In genomic region chr5:36874465-36874864, GRCh38 we compare ENCODE assay signal across 8 cellular contexts. TPM values are rescaled to one million over a fixed set of nuclear protein-coding genes. Genes with fewer than 3 reads are reported as not detected.
DNase-seq lines count a peak whose midpoint lies in the region; ATAC-seq and TF ChIP-seq lines count a peak whose summit lies in the region.

No MANE protein-coding gene starts in this region.

- peaks cover 6% of the 10 kb centered on the region for H3K36me3 Mint-ChIP-seq in endodermal cell (ENCODE audit: low read depth)

- H3K36me3 ChIP-seq in GM23248 (ENCODE audit: low read depth): peaks cover 4% of the 10 kb centered on the region; the same call in 1 of the 2 replicates
- peaks cover 4% of the 10 kb centered on the region for H3K36me3 ChIP-seq in endodermal cell (ENCODE audit: control insufficient read depth, insufficient read depth, low read length)

- no peak overlapping the region for H3K27ac Mint-ChIP-seq in endodermal cell

- no peaks in the 10 kb centered on the region for H3K27me3 Mint-ChIP-seq in endodermal cell (ENCODE audit: insufficient read depth)

- H3K9me3 ChIP-seq in GM23248 (ENCODE audit: low read depth): no peaks in the 10 kb centered on the region
- no peaks in the 10 kb centered on the region for H3K9me3 ChIP-seq in endodermal cell (ENCODE audit: control insufficient read depth, low read length)

- DNase-seq in GM23248 (peak; percentile 35), NCI-H69 (lab: John Stamatoyannopoulos, UW) (peak; percentile 85), endodermal cell (peak; percentile 40), pons (ENCODE audit: low spot score) (peak; percentile 45), SK-N-DZ (ENCODE audit: low spot score) (no peak), NCI-H1436 treated with DMSO at 0.1 percent for 48 hours (lab: John Stamatoyannopoulos, UW) (no peak), kidney tubule cell (ENCODE audit: low spot score) (no peak)

- no peaks in the 10 kb centered on the region for H4K20me1 ChIP-seq in GM23248 (ENCODE audit: insufficient read depth)

- H3K4me2 ChIP-seq in GM23248 (ENCODE audit: unreplicated experiment): peak overlapping the region; percentile 99

- H3K27ac ChIP-seq in GM23248 (peak overlapping the region; percentile 95), endodermal cell (ENCODE audit: low read depth, low read length) (no peak overlapping the region)

- in situ Hi-C loops in GM23248 (cut with MboI): no loop called here

- peak overlapping the region; percentile 98 for H3K9ac ChIP-seq in GM23248
- peak overlapping the region; percentile 84 for H3K9ac ChIP-seq in endodermal cell (ENCODE audit: extremely low read depth, low read length, poor library complexity, severe bottlenecking)

- H3K4me1 ChIP-seq in GM23248 (ENCODE audit: insufficient read depth) (peaks cover 26% of the 10 kb centered on the region), endodermal cell (ENCODE audit: control insufficient read depth, insufficient read depth, low read length) (peaks cover 6% of the 10 kb centered on the region)

- no peaks in the 10 kb centered on the region for H3K9me3 Mint-ChIP-seq in endodermal cell

- ATAC-seq in HG02938 (IDR thresholded peaks at IDR 0.05; ENCODE audit: unreplicated experiment): no peak

- H3K9me2 ChIP-seq in GM23248 (ENCODE audit: insufficient read depth): no peaks in the 10 kb centered on the region

- peaks cover 20% of the 10 kb centered on the region for H3K4me1 Mint-ChIP-seq in endodermal cell

- H3K4me3 Mint-ChIP-seq in endodermal cell: peak overlapping the region; percentile 82

- peak overlapping the region; percentile 95 for H2AFZ ChIP-seq in GM23248

- TF ChIP-seq CTCF in endodermal cell (conservative IDR thresholded peaks at IDR 0.05): no peak

- peaks cover 95% of the 10 kb centered on the region for H3K79me2 ChIP-seq in GM23248 (ENCODE audit: insufficient read depth)

- peaks cover 27% of the 10 kb centered on the region for H3F3A ChIP-seq in GM23248 (ENCODE audit: insufficient read depth)

- no peaks in the 10 kb centered on the region for H3K27me3 ChIP-seq in GM23248 (replicated peaks; ENCODE audit: insufficient read depth)
- no peaks in the 10 kb centered on the region for H3K27me3 ChIP-seq in endodermal cell (ENCODE audit: control insufficient read depth, insufficient read depth, low read length, poor library complexity, severe bottlenecking)

- 0 to 6% methylated on average over 3 of the region's 3 CpGs for WGBS in GM23248 (ENCODE audit: low coverage in 1 of 2, low lambda C conversion rate in 2 of 2, missing lambda C conversion rate in 2 of 2), 2 experiments
- WGBS in endodermal cell (ENCODE audit: insufficient coverage in 1 of 2, insufficient read length in 1 of 2), 2 experiments: 27 to 50% methylated on average over 2 to 3 of the region's 3 CpGs

- H3K4me3 ChIP-seq in GM23248: peak overlapping the region; percentile 87
- H3K4me3 ChIP-seq in endodermal cell (ENCODE audit: low read length): peak overlapping the region; percentile 95

RNA-seq across cellular contexts. Expression of gene NIPBL, which starts 2.1 kb away (rescaled TPM):
- 12.5 and 16.9 TPM in 2 replicates for total RNA-seq in GM23248 (2014; rRNA removed; shearing (Covaris generic))
- polyA plus RNA-seq in GM23248 (2016; fragmentation: Nextera tagmentation; extraction: Ambion mirVana): 15.1 and 15.7 TPM in 2 replicates
- 10 to 100 TPM; 63.3 to 65.8 TPM for total RNA-seq in endodermal cell
- 51.1 TPM for polyA plus RNA-seq in endodermal cell (2013, experiment 1 of 2)
- 46.3 TPM for polyA plus RNA-seq in endodermal cell (2013, experiment 2 of 2)
- polyA plus RNA-seq in SK-N-DZ (2014; cell fraction: cytosol; rRNA removed): 12.2 and 14.5 TPM in 2 replicates
- 16.8 and 19.5 TPM in 2 replicates for polyA plus RNA-seq in SK-N-DZ (2014; cell fraction: nucleus; rRNA removed)

Comparison
In these comparisons a context has a peak if more than half of its experiments do, and no peak if none do; other contexts are left out.
1. DNase-seq: peak in GM23248 (single experiment), NCI-H69 (single experiment), endodermal cell (single experiment) and pons (single experiment); none in SK-N-DZ (single experiment), NCI-H1436 treated with DMSO at 0.1 percent for 48 hours (single experiment) and kidney tubule cell (single experiment).